1 cellular context compared by ENCODE assay signal in the genomic region with DNA sequence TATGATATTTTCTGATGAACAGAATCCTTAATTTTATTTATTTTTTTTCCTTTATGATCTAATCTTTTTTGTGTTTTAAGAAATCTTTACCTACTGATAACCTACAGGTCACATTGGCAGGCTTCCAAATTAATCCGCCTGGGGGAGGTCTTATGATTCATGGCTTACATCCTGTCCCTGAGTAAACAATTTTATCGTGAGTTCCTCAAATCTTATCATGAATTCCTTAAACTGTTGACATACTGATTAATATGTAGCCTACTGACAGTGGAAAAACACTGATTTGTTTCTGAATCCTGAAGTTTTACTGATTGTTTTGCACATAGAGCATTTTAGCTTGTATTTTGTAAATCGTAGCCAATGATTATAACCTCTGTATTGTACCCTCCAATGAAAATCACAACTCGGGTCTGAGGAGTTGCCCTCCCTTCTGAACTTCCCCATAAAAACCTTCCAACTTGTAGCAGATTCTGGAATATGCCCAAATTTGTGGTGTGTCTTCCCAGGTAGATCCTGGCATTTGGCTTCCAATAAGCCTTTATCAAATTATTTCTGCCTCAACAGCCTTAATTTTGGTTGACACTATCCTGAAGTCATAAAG.
TF ChIP-seq lines count a peak whose summit lies in the region.

No MANE protein-coding gene starts in this region.

TF ChIP-seq in HCT116, 20 proteins besides CTCF, POLR2A, EP300 and RAD21 (continued from another document):
- TF ChIP-seq, protein P1, sequence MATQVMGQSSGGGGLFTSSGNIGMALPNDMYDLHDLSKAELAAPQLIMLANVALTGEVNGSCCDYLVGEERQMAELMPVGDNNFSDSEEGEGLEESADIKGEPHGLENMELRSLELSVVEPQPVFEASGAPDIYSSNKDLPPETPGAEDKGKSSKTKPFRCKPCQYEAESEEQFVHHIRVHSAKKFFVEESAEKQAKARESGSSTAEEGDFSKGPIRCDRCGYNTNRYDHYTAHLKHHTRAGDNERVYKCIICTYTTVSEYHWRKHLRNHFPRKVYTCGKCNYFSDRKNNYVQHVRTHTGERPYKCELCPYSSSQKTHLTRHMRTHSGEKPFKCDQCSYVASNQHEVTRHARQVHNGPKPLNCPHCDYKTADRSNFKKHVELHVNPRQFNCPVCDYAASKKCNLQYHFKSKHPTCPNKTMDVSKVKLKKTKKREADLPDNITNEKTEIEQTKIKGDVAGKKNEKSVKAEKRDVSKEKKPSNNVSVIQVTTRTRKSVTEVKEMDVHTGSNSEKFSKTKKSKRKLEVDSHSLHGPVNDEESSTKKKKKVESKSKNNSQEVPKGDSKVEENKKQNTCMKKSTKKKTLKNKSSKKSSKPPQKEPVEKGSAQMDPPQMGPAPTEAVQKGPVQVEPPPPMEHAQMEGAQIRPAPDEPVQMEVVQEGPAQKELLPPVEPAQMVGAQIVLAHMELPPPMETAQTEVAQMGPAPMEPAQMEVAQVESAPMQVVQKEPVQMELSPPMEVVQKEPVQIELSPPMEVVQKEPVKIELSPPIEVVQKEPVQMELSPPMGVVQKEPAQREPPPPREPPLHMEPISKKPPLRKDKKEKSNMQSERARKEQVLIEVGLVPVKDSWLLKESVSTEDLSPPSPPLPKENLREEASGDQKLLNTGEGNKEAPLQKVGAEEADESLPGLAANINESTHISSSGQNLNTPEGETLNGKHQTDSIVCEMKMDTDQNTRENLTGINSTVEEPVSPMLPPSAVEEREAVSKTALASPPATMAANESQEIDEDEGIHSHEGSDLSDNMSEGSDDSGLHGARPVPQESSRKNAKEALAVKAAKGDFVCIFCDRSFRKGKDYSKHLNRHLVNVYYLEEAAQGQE (IDR thresholded peaks at IDR 0.05; ENCODE audit: low read depth): no peak
- TF ChIP-seq ELF1 (IDR thresholded peaks at IDR 0.05; ENCODE audit: borderline replicate concordance, low read depth): no peak
- TF ChIP-seq, protein P2, sequence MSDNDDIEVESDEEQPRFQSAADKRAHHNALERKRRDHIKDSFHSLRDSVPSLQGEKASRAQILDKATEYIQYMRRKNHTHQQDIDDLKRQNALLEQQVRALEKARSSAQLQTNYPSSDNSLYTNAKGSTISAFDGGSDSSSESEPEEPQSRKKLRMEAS (IDR thresholded peaks at IDR 0.05): no peak
- no peak for TF ChIP-seq CBX3 (IDR thresholded peaks at IDR 0.05; ENCODE audit: low read depth)
